Comparison of ENCODE assay signal across 1 cellular context in genomic region chr13:51959773-51960172, GRCh38.
TF ChIP-seq lines count a peak whose summit lies in the region.

No MANE protein-coding gene starts in this region.

TF ChIP-seq in GM12878, 131 proteins besides CTCF, POLR2A, EP300 and RAD21:
- TF ChIP-seq PKNOX1 (IDR thresholded peaks at IDR 0.05) (peak; percentile 15; the same call in 1 of the 2 replicates), RUNX3 (IDR thresholded peaks at IDR 0.05; ENCODE audit: low read length) (no peak), SREBF2 (IDR thresholded peaks at IDR 0.05; ENCODE audit: low read length) (no peak), IRF4 (IDR thresholded peaks at IDR 0.05; ENCODE audit: low read depth, low read length) (peak; percentile 51; the same call in 1 of the 2 replicates), ZNF384 (IDR thresholded peaks at IDR 0.05; ENCODE audit: borderline replicate concordance, low read depth, low read length) (peak; percentile 66; the same call in 1 of the 2 replicates), ZBTB33 (IDR thresholded peaks at IDR 0.05) (peak; percentile 69; the same call in 1 of the 2 replicates), NR2C2 (IDR thresholded peaks at IDR 0.05; ENCODE audit: borderline replicate concordance, control insufficient read depth, insufficient read length, low read depth) (no peak), SMC3 (IDR thresholded peaks at IDR 0.05; ENCODE audit: borderline replicate concordance, low read length) (peak; percentile 12; the same call in 1 of the 2 replicates), IKZF1 (conservative IDR thresholded peaks at IDR 0.05) (0 out of 2 replicates have a peak, but pooled peaks have one; percentile 15), BCL11A (IDR thresholded peaks at IDR 0.05; ENCODE audit: low read depth, low read length) (peak; percentile 21; the same call in 1 of the 2 replicates), MTA2 (IDR thresholded peaks at IDR 0.05; ENCODE audit: low read depth) (peak; percentile 41; the same call in 1 of the 2 replicates)
